ENCODE assay signal across 13 cellular contexts in the genomic region with DNA sequence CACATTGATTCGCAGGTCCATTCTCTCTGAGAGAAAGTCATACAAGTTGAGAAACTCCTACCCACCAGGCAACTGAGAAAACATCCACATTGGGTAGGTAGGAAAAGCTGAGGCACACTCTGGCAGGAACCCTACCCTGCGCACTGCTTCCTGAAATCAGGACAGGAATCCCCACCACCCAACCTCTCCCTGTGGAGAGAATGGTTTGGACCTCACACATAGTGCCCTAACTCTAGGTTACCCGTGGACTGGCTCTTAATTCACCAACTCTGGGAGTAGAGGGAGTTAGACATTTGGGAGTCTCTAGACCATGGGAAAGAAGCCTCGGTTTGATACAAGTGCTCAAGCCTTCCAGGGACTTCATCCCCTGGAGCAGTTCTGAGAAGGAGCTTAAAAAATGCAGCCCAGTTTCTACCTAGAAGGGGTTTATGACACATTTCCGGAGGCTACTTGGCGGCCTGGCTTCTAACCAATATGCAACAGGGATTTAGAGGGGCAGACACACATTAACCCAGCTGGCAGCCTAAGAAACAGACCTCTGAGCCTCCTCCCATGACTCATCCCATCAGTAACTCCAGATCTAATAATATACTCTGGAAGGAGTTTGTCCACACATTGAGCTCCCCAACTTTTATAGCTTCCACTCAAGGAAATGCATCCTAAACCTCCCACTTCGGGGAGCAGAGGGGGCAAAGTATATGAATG.
DNase-seq lines count a peak whose midpoint lies in the region; ATAC-seq and TF ChIP-seq lines count a peak whose summit lies in the region.
"Had no signal": no experiment of that assay in that cellular context is flagged by ENCODE, and none has a peak within 500 bp of the region (broad histone marks: within the 10 kb centered on the region; RNA-seq: fewer than 3 reads in every experiment).

No MANE protein-coding gene starts in this region.

- no peak overlapping the region for H2AFZ ChIP-seq in OCI-LY7 (ENCODE audit: low read length)

- no peaks in the 10 kb centered on the region for H4K20me1 ChIP-seq in OCI-LY7 (ENCODE audit: insufficient read depth, low read length)

- POLR2A ChIA-PET in OCI-LY7 (lab: Charles Lee): interaction anchor here (0.6 to 1.0 kb wide), 3 partner anchors 9 to 52 kb away, joined by 3 to 6 read pairs (median 5); no protein-coding TSS in a partner anchor

- CTCF ChIA-PET in OCI-LY7 (lab: Charles Lee; ENCODE audit: unreplicated experiment): no interaction called here

- no peaks in the 10 kb centered on the region for H3K9me2 ChIP-seq in OCI-LY7 (ENCODE audit: insufficient read depth, low read length)

- WGBS in spleen, 5 donors: 85 to 94% (median 89%) methylated on average over 7 of the region's 7 CpGs
- WGBS in right lobe of liver (ENCODE audit: insufficient coverage, low coverage, low lambda C conversion rate, missing lambda C conversion rate): 83% methylated on average over 3 of the region's 7 CpGs

- H3K27ac ChIP-seq in OCI-LY7 (ENCODE audit: low read depth, low read length, poor library complexity, severe bottlenecking): no peak overlapping the region
- H3K27ac ChIP-seq in spleen: no peak overlapping the region
- no peak overlapping the region for H3K27ac ChIP-seq in right lobe of liver
- H3K27ac ChIP-seq: heart right ventricle, upper lobe of left lung had no signal

- H3K9me3 ChIP-seq in OCI-LY7 (ENCODE audit: low read length): no peaks in the 10 kb centered on the region
- peaks cover 0 to 9% (median 0%) of the 10 kb centered on the region in 8 donors for H3K9me3 ChIP-seq in spleen
- H3K9me3 ChIP-seq in right lobe of liver: no peaks in the 10 kb centered on the region
- H3K9me3 ChIP-seq: upper lobe of left lung had no signal

- H3K4me3 ChIP-seq in NB4 (ENCODE audit: low read depth, low read length): no peak overlapping the region
- no peak overlapping the region for H3K4me3 ChIP-seq in retinal pigment epithelial cell (ENCODE audit: low read length)
- H3K4me3 ChIP-seq in OCI-LY7 (ENCODE audit: low read depth, low read length, poor library complexity, severe bottlenecking): no peak overlapping the region
- H3K4me3 ChIP-seq in spleen: no peak overlapping the region
- H3K4me3 ChIP-seq in right lobe of liver: no peak overlapping the region
- H3K4me3 ChIP-seq: heart right ventricle, upper lobe of left lung had no signal

- DNase-seq in EL (peak; percentile 95), NB4 (ENCODE audit: low read depth) (peak; percentile 21), dermis blood vessel endothelial cell (peak; percentile 37), retinal pigment epithelial cell (ENCODE audit: low read depth) (peak; percentile 95), OCI-LY7 (ENCODE audit: low spot score) (no peak), spleen (no peak), right lobe of liver (no peak)
- DNase-seq: activated CD4-positive, CD25-positive, alpha-beta regulatory T cell; heart right ventricle; NCI-H2081 treated with DMSO at 0.1 percent for 48 hours; upper lobe of left lung had no signal

- no peaks in the 10 kb centered on the region for H3K79me2 ChIP-seq in OCI-LY7 (ENCODE audit: insufficient read depth, low read depth, low read length)

- no peak for ATAC-seq in HG03571 (IDR thresholded peaks at IDR 0.05; ENCODE audit: unreplicated experiment)
- ATAC-seq in right lobe of liver: no peak
- ATAC-seq: heart right ventricle, Right ventricle myocardium inferior had no signal

- peaks cover 99% of the 10 kb centered on the region for H3K36me3 ChIP-seq in OCI-LY7 (ENCODE audit: insufficient read depth, low read length)
- no peaks in the 10 kb centered on the region for H3K36me3 ChIP-seq in spleen
- no peaks in the 10 kb centered on the region for H3K36me3 ChIP-seq in right lobe of liver
- H3K36me3 ChIP-seq: heart right ventricle, upper lobe of left lung had no signal

- intact Hi-C loops in OCI-LY7 (cut with micrococcal nuclease; ENCODE audit: unreplicated experiment): no loop called here
- intact Hi-C loops in spleen (cut with DNase I; ENCODE audit: low total_unique reads): no loop called here
- intact Hi-C loops in right lobe of liver (cut with DNase I): no loop called here

- H3K4me1 ChIP-seq in OCI-LY7 (ENCODE audit: insufficient read depth, low read length, poor library complexity, severe bottlenecking): no peaks in the 10 kb centered on the region
- no peaks in the 10 kb centered on the region for H3K4me1 ChIP-seq in spleen
- peaks cover 0 to 33% (median 6%) of the 10 kb centered on the region in 4 donors for H3K4me1 ChIP-seq in right lobe of liver
- H3K4me1 ChIP-seq: heart right ventricle, upper lobe of left lung had no signal

- no peak for TF ChIP-seq POLR2A in NB4 (IDR thresholded peaks at IDR 0.05; ENCODE audit: extremely low read depth, insufficient read length)
- no peak for TF ChIP-seq POLR2A in spleen (IDR thresholded peaks at IDR 0.05)
- no peak for TF ChIP-seq POLR2A in right lobe of liver (IDR thresholded peaks at IDR 0.05)

- TF ChIP-seq CTCF in NB4 (IDR thresholded peaks at IDR 0.05; ENCODE audit: low read depth, low read length): no peak
- TF ChIP-seq CTCF in retinal pigment epithelial cell (conservative IDR thresholded peaks at IDR 0.05; ENCODE audit: low read depth, low read length): no peak
- TF ChIP-seq CTCF in OCI-LY7 (conservative IDR thresholded peaks at IDR 0.05; ENCODE audit: low read length): no peak
- no peak for TF ChIP-seq CTCF in spleen (IDR thresholded peaks at IDR 0.05 in 8 of 11, conservative IDR thresholded peaks at IDR 0.05 in 3 of 11)
- TF ChIP-seq CTCF in right lobe of liver (IDR thresholded peaks at IDR 0.05): no peak

- H3K4me2 ChIP-seq in OCI-LY7 (ENCODE audit: low read length): no peak overlapping the region

- H3K27me3 ChIP-seq in spleen (replicated peaks in 1 of 7) (no peaks in the 10 kb centered on the region), right lobe of liver (no peaks in the 10 kb centered on the region)
- H3K27me3 ChIP-seq: heart right ventricle, upper lobe of left lung had no signal

- no TSS peak for BruUV-seq in OCI-LY7 (replicated peaks; lab: Mats Ljungman, UMichigan)

Comparison
In these comparisons a context has a peak if more than half of its experiments do, and no peak if none do; other contexts are left out.
1. DNase-seq: peak in EL (single experiment), NB4 (single experiment), dermis blood vessel endothelial cell (single experiment) and retinal pigment epithelial cell (single experiment); none in OCI-LY7 (single experiment), spleen (single experiment) and right lobe of liver (0 of 3).